Comparison of ENCODE assay signal across 8 cellular contexts in the genomic region with DNA sequence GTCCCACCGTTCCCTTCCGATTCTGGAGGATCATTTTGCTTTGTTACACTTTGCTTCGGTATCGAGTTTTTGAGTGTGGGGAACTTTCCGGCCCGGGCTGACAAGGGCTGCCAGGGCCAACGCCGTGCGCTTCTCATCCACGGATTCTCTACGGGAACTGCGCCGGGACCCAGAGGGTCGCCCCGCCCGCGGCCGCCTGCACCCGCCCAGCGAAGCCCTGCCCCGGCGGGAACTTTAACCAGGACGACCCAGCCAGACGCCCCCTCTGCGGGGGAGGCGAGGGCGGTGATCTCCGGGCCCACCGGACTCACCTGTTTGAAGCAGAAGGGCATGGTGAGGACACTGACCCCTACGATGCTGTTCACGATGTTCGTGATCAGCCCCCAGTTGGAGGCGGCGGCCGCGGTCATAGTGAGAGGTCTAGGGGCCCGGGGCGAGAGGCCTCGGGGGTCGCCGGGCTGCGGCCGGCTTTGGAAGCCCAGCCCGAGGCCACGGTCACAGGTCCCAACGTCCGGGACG. TPM values are rescaled to one million over a fixed set of nuclear protein-coding genes. Genes with fewer than 3 reads are reported as not detected.
DNase-seq lines count a peak whose midpoint lies in the region; ATAC-seq, FAIRE-seq and TF ChIP-seq lines count a peak whose summit lies in the region.

No MANE protein-coding gene starts in this region.

- RAD21 ChIA-PET in HCT116 (lab: Charles Lee; ENCODE audit: low non-redundant PET in 1 of 2, low total read pairs in 2 of 2, uncharacterized antibody in 2 of 2, unreplicated experiment in 2 of 2), result interaction anchor here (1.0 to 1.4 kb wide), 3 partner anchors 102 to 178 kb away, joined by 3 to 4 read pairs (median 3); no protein-coding TSS in a partner anchor

- no peaks in the 10 kb centered on the region for H3K27me3 ChIP-seq in CD8-positive, alpha-beta memory T cell (ENCODE audit: insufficient read depth, low read length, poor library complexity, severe bottlenecking)
- no peaks in the 10 kb centered on the region for H3K27me3 ChIP-seq in HCT116 (ENCODE audit: insufficient read depth, low read length)
- no peaks in the 10 kb centered on the region for H3K27me3 ChIP-seq in mesendoderm (ENCODE audit: insufficient read depth, low read length, poor library complexity)

- H2AFZ ChIP-seq in HCT116 (ENCODE audit: low read depth, low read length, poor library complexity, severe bottlenecking), result no peak overlapping the region

- TF ChIP-seq CTCF in HCT116 (IDR thresholded peaks at IDR 0.05 in 2 of 3, conservative IDR thresholded peaks at IDR 0.05 in 1 of 3; ENCODE audit: borderline replicate concordance in 1 of 3, insufficient read depth in 1 of 3, low read depth in 2 of 3, low read length in 2 of 3) (no peak), RWPE1 (conservative IDR thresholded peaks at IDR 0.05; ENCODE audit: low read depth) (no peak), coronary artery (IDR thresholded peaks at IDR 0.05) (no peak), D721Med (IDR thresholded peaks at IDR 0.05; ENCODE audit: insufficient read depth, missing control alignments) (no peak)

- H2AK5ac ChIP-seq in mesendoderm (ENCODE audit: low read length), result no peak overlapping the region

- TF ChIP-seq RAD21 in HCT116 (IDR thresholded peaks at IDR 0.05; ENCODE audit: low read depth), result no peak

- no peak overlapping the region for H4K5ac ChIP-seq in mesendoderm (ENCODE audit: low read length)

- peaks cover 0 to 25% (median 5%) of the 10 kb centered on the region in 3 donors for H3K36me3 Mint-ChIP-seq in CD8-positive, alpha-beta memory T cell

- H3K79me1 ChIP-seq in mesendoderm (ENCODE audit: low read length), result peaks cover 12% of the 10 kb centered on the region

- H2BK5ac ChIP-seq in mesendoderm (ENCODE audit: low read length), result no peak overlapping the region

- peaks cover 4% of the 10 kb centered on the region for H3K36me3 ChIP-seq in CD8-positive, alpha-beta memory T cell (ENCODE audit: insufficient read depth, low read length)
- H3K36me3 ChIP-seq in HCT116 (ENCODE audit: control insufficient read depth in 1 of 2, insufficient read depth in 2 of 2, low read length in 2 of 2), result peaks cover 7 to 8% of the 10 kb centered on the region in 2 experiments; a peak in 3 of 4 replicates
- H3K36me3 ChIP-seq in mesendoderm (ENCODE audit: control insufficient read depth, insufficient read depth, low read length), result no peaks in the 10 kb centered on the region

- H3K4me3 ChIP-seq in CD8-positive, alpha-beta memory T cell (ENCODE audit: low read length), result peak overlapping the region; percentile 93
- peak overlapping the region; percentile 78 to 82 for H3K4me3 ChIP-seq in HCT116 (replicated peaks in 1 of 2; ENCODE audit: low read depth in 1 of 2, low read length in 2 of 2)
- H3K4me3 ChIP-seq in coronary artery, result peak overlapping the region; percentile 90
- H3K4me3 ChIP-seq in mesendoderm (ENCODE audit: low read length), result peak overlapping the region; percentile 90

- intact Hi-C loops in HCT116 (cut with micrococcal nuclease), result loop anchor here (2.0 to 5.0 kb wide), 3 partner anchors 100 to 193 kb away; a partner anchor contains a TSS

- H4K8ac ChIP-seq in mesendoderm (ENCODE audit: low read depth, low read length), result no peak overlapping the region

- no peaks in the 10 kb centered on the region for H3K27me3 Mint-ChIP-seq in CD8-positive, alpha-beta memory T cell

- peak in 3 of 5 donors; percentile 5 to 13 (median 7) for DNase-seq in CD8-positive, alpha-beta memory T cell
- no peak for DNase-seq in HCT116 (ENCODE audit: low read depth, low spot score)
- peak; percentile 30 for DNase-seq in RWPE1 (ENCODE audit: low spot score)
- DNase-seq in coronary artery (ENCODE audit: low spot score), result no peak
- DNase-seq in mesendoderm, result no peak
- DNase-seq in urothelium cell line (ENCODE audit: low spot score), result peak; percentile 54
- DNase-seq in pons (ENCODE audit: low spot score), result no peak
- DNase-seq in D721Med (ENCODE audit: insufficient read length, low spot score), result no peak

- H3K4me2 ChIP-seq in HCT116 (ENCODE audit: low read length) (peak overlapping the region; percentile 81), mesendoderm (ENCODE audit: low read length) (peak overlapping the region; percentile 79)

- no peaks in the 10 kb centered on the region for H3K9me2 ChIP-seq in HCT116 (ENCODE audit: insufficient read depth)

- no peak overlapping the region for H2BK120ac ChIP-seq in mesendoderm (ENCODE audit: low read depth, low read length)

- H4K20me1 ChIP-seq in HCT116 (ENCODE audit: insufficient read depth), result peaks cover 3% of the 10 kb centered on the region; the same call in 1 of the 2 replicates

- H3K9me3 Mint-ChIP-seq in CD8-positive, alpha-beta memory T cell, result no peaks in the 10 kb centered on the region

- FAIRE-seq in urothelium cell line (lab: Jason Lieb, UNC) (no peak), D721Med (lab: Jason Lieb, UNC) (no peak)

- CTCF ChIA-PET in CD8-positive, alpha-beta memory T cell (lab: Charles Lee), result interaction anchor here (1.5 kb wide), 1 partner anchor 190 kb away, joined by 6 read pairs; no protein-coding TSS in a partner anchor
- CTCF ChIA-PET in HCT116 (lab: Charles Lee), result interaction anchor here (1.1 to 2.0 kb wide), 7 partner anchors 12 to 190 kb away, joined by 3 to 9 read pairs (median 6); a partner anchor contains a TSS
- CTCF ChIA-PET in RWPE1 (lab: Yijun Ruan, JAX), result interaction anchor here (0.7 kb wide), 1 partner anchor 315 kb away, joined by 4 read pairs; no protein-coding TSS in a partner anchor

- H3K56ac ChIP-seq in mesendoderm (ENCODE audit: low read length), result peak overlapping the region; percentile 94

- H3K4me1 ChIP-seq in CD8-positive, alpha-beta memory T cell (ENCODE audit: insufficient read depth, low read length), result peaks cover 29% of the 10 kb centered on the region
- H3K4me1 ChIP-seq in HCT116 (ENCODE audit: control insufficient read depth in 1 of 2, insufficient read depth in 2 of 2, low read length in 2 of 2) (peaks cover 17 to 37% of the 10 kb centered on the region in 2 experiments; a peak in 3 of 4 replicates), mesendoderm (ENCODE audit: control insufficient read depth, low read depth, low read length) (peaks cover 3% of the 10 kb centered on the region)

- POLR2A ChIA-PET in CD8-positive, alpha-beta memory T cell (lab: Charles Lee), result interaction anchor here (0.8 to 1.5 kb wide), 4 partner anchors 9 to 389 kb away, joined by 3 to 7 read pairs (median 6); a partner anchor contains a TSS
- POLR2A ChIA-PET in HCT116 (lab: Charles Lee), result interaction anchor here (0.8 to 1.7 kb wide), 11 partner anchors 12 to 104 kb away, joined by 3 to 6 read pairs (median 3); a partner anchor contains a TSS
- POLR2A ChIA-PET in RWPE1 (lab: Yijun Ruan, JAX; ENCODE audit: low non-redundant PET), result interaction anchor here (0.7 to 0.8 kb wide), 2 partner anchors 11 to 204 kb away, joined by 4 to 5 read pairs; no protein-coding TSS in a partner anchor

- peak overlapping the region; percentile 66 for H3K23ac ChIP-seq in mesendoderm (ENCODE audit: low read length)

- H3K9me3 ChIP-seq in CD8-positive, alpha-beta memory T cell (ENCODE audit: low read length), result no peaks in the 10 kb centered on the region
- H3K9me3 ChIP-seq in HCT116 (ENCODE audit: control insufficient read depth in 1 of 2, insufficient read depth in 1 of 2, low read depth in 1 of 2, low read length in 2 of 2), result no peaks in the 10 kb centered on the region

- H2BK15ac ChIP-seq in mesendoderm (replicated peaks; ENCODE audit: low read depth), result no peak overlapping the region

- H3K18ac ChIP-seq in mesendoderm (ENCODE audit: low read length), result peak overlapping the region; percentile 75

- peaks cover 44% of the 10 kb centered on the region for H3K79me2 ChIP-seq in HCT116 (ENCODE audit: insufficient read depth, low read length)
- peaks cover 13% of the 10 kb centered on the region for H3K79me2 ChIP-seq in mesendoderm (ENCODE audit: control insufficient read depth, insufficient read depth, low read length)

- ATAC-seq in HCT116, result peak; percentile 22

- no CpG with 5 or more reads among the region's 48 CpGs for WGBS in mesendoderm (ENCODE audit: extremely low coverage, insufficient coverage, low lambda C conversion rate)

- TF ChIP-seq POLR2A in HCT116 (IDR thresholded peaks at IDR 0.05; ENCODE audit: borderline replicate concordance, extremely low read depth, insufficient read depth, insufficient read length), result no peak

- H3K27ac Mint-ChIP-seq in CD8-positive, alpha-beta memory T cell, result peak overlapping the region; percentile 67 to 99 (median 91)

- H3K4me1 Mint-ChIP-seq in CD8-positive, alpha-beta memory T cell, result peaks cover 25 to 54% (median 53%) of the 10 kb centered on the region in 3 donors

- no TSS peak for BruUV-seq in HCT116 (replicated peaks; lab: Mats Ljungman, UMichigan)

- peak overlapping the region; percentile 86 to 94 (median 89) for H3K4me3 Mint-ChIP-seq in CD8-positive, alpha-beta memory T cell

- H3K27ac ChIP-seq in CD8-positive, alpha-beta memory T cell (ENCODE audit: low read depth, low read length), result peak overlapping the region; percentile 94
- H3K27ac ChIP-seq in HCT116 (ENCODE audit: low read depth, low read length) (peak overlapping the region; percentile 98), RWPE1 (peak overlapping the region; percentile 90), coronary artery (peak overlapping the region; percentile 90 to 93), mesendoderm (ENCODE audit: low read depth, low read length) (peak overlapping the region; percentile 43)

- peak overlapping the region; percentile 84 for H3K9ac ChIP-seq in HCT116 (ENCODE audit: low read length)
- peak overlapping the region; percentile 93 for H3K9ac ChIP-seq in mesendoderm (ENCODE audit: low read length)

- peak overlapping the region; percentile 65 for H3K4ac ChIP-seq in mesendoderm (ENCODE audit: low read depth, low read length)

TF ChIP-seq in HCT116, 20 proteins besides CTCF, POLR2A, EP300 and RAD21 (continues in another document):
- TF ChIP-seq EGR1 (IDR thresholded peaks at IDR 0.05; ENCODE audit: low read depth) (no peak), TCF7L2 (IDR thresholded peaks at IDR 0.05; ENCODE audit: borderline replicate concordance, extremely low read depth, insufficient read depth, insufficient read length) (no peak), SP1 (IDR thresholded peaks at IDR 0.05; ENCODE audit: low read depth) (no peak), EZH2 (IDR thresholded peaks at IDR 0.05) (no peak)

RNA-seq across cellular contexts. Expression of a gene that starts 0.5 kb away (rescaled TPM):
- 10 to 100 TPM; 49.0 to 51.0 TPM for total RNA-seq in CD8-positive, alpha-beta memory T cell
- 71.1 TPM for polyA plus RNA-seq in CD8-positive, alpha-beta memory T cell
- total RNA-seq in HCT116 (2021; ENCODE audit: unreplicated experiment), result 109 TPM
- 75.0 and 96.2 TPM in 2 replicates for polyA plus RNA-seq in HCT116 (2012)
- 13.2 TPM for polyA plus RNA-seq in mesendoderm (2013, experiment 1 of 2)
- polyA plus RNA-seq in mesendoderm (2013, experiment 2 of 2), result 13.7 TPM

RNA-seq across cellular contexts. Expression of a gene that starts 55.5 kb away (rescaled TPM):
- total RNA-seq in CD8-positive, alpha-beta memory T cell, result 100 to 1,000 TPM; 136 to 138 TPM
- polyA plus RNA-seq in CD8-positive, alpha-beta memory T cell, result 76.4 TPM
- 102 TPM for total RNA-seq in HCT116 (2021; ENCODE audit: unreplicated experiment)
- polyA plus RNA-seq in HCT116 (2012), result 193 and 202 TPM in 2 replicates
- polyA plus RNA-seq in mesendoderm (2013, experiment 1 of 2), result 229 TPM
- 218 TPM for polyA plus RNA-seq in mesendoderm (2013, experiment 2 of 2)

RNA-seq across cellular contexts. Expression of a gene that starts 55.7 kb away (rescaled TPM):
- 10 to 100 TPM; 41.2 to 44.2 TPM for total RNA-seq in CD8-positive, alpha-beta memory T cell
- 6.2 TPM for polyA plus RNA-seq in CD8-positive, alpha-beta memory T cell
- 50.6 TPM for total RNA-seq in HCT116 (2021; ENCODE audit: unreplicated experiment)
- 24.0 and 26.4 TPM in 2 replicates for polyA plus RNA-seq in HCT116 (2012)
- polyA plus RNA-seq in mesendoderm (2013, experiment 1 of 2), result 13.5 TPM
- 13.2 TPM for polyA plus RNA-seq in mesendoderm (2013, experiment 2 of 2)

Comparison
In these comparisons a context has a peak if more than half of its experiments do, and no peak if none do; other contexts are left out.
1. DNase-seq: peak in CD8-positive, alpha-beta memory T cell (3 of 5), RWPE1 (single experiment) and urothelium cell line (single experiment); none in HCT116 (single experiment), coronary artery (single experiment), mesendoderm (single experiment), pons (single experiment) and D721Med (single experiment).
2. H3K27ac ChIP-seq: peak in every context shown above with its lines; median percentile 98 in HCT116; 94 in CD8-positive, alpha-beta memory T cell; 92 in coronary artery; 90 in RWPE1; 43 in mesendoderm.
3. Peak in every context shown above with its lines, with median percentiles within 50 percentile points of each other: H3K4me3 ChIP-seq.